Comparison of ENCODE assay signal across 8 cellular contexts in the genomic region with DNA sequence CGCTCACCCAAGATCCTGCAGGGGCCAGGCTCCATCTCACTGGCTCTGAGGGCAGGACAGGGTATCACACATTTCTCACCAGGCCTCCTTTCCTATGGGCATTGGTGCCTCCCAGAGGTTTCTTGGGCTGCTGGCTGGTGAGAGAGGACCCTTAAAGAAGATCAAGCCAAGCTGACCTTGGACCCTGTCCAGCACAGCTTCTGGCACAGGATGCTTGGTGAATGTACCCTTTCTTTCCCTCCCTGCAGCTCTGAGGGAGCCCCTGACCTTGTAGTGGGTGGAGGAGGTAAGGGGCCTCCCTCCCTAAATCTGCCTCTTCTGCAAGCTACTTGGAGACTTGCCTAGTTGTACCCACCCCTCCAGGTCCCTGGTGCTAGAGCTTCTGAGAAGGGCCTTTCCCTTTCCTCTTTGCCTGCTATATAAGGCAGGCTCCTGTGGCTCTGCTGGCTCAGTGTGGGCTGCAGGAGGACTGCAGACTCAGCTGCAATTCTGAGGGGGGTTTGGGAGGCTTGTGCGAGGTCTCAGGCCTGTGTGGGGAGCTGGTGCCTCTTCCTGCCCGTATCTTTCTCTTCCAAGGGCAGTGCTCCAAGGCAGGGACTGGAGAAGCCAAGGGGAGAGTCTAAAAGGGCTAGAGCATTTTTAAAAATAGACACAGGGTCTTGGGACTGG. TPM values are rescaled to one million over a fixed set of nuclear protein-coding genes. Genes with fewer than 3 reads are reported as not detected.
DNase-seq lines count a peak whose midpoint lies in the region; ATAC-seq and TF ChIP-seq lines count a peak whose summit lies in the region.

No MANE protein-coding gene starts in this region.

- H4K20me1 ChIP-seq in smooth muscle cell (ENCODE audit: low read depth) = no peaks in the 10 kb centered on the region

- no peaks in the 10 kb centered on the region for H3K36me3 ChIP-seq in smooth muscle cell (ENCODE audit: low read depth)

- peak overlapping the region; percentile 96 for H3K27ac Mint-ChIP-seq in HFFc6
- peak overlapping the region; percentile 86 for H3K27ac Mint-ChIP-seq in activated CD4-positive, alpha-beta memory T cell treated with anti-CD3 and anti-CD28 coated beads for 36 hours

- no peaks in the 10 kb centered on the region for H3K36me3 Mint-ChIP-seq in HFFc6 (ENCODE audit: low read depth)
- no peaks in the 10 kb centered on the region for H3K36me3 Mint-ChIP-seq in activated CD4-positive, alpha-beta memory T cell treated with anti-CD3 and anti-CD28 coated beads for 36 hours

- H3K4me2 ChIP-seq in smooth muscle cell = peak overlapping the region; percentile 79

- TF ChIP-seq CTCF in HFFc6 (IDR thresholded peaks at IDR 0.05) = no peak
- TF ChIP-seq CTCF in smooth muscle cell (IDR thresholded peaks at IDR 0.05; ENCODE audit: borderline replicate concordance, insufficient read depth, poor library complexity, severe bottlenecking) = no peak

- H3K9ac ChIP-seq in smooth muscle cell (ENCODE audit: low read depth) = peak overlapping the region; percentile 40

- peaks cover 85% of the 10 kb centered on the region for H3K4me1 Mint-ChIP-seq in HFFc6 (ENCODE audit: low read depth)
- peaks cover 45% of the 10 kb centered on the region for H3K4me1 Mint-ChIP-seq in activated CD4-positive, alpha-beta memory T cell treated with anti-CD3 and anti-CD28 coated beads for 36 hours (ENCODE audit: low read depth)

- POLR2A ChIA-PET in activated CD4-positive, alpha-beta memory T cell treated with anti-CD3 and anti-CD28 coated beads for 36 hours (lab: Charles Lee) = interaction anchor here (0.6 to 1.9 kb wide), 4 partner anchors 12 to 671 kb away, joined by 3 to 5 read pairs (median 4); partner anchors contain the start of gene TRIM8

- H3K9me3 ChIP-seq in smooth muscle cell (replicated peaks; ENCODE audit: low read depth) = no peaks in the 10 kb centered on the region

- WGBS in smooth muscle cell (ENCODE audit: low lambda C conversion rate) = 39% methylated on average over 3 of the region's 3 CpGs

- peaks cover 45% of the 10 kb centered on the region for H3F3A ChIP-seq in smooth muscle cell (ENCODE audit: low read depth)

- CTCF ChIA-PET in activated CD4-positive, alpha-beta memory T cell treated with anti-CD3 and anti-CD28 coated beads for 36 hours (lab: Charles Lee) = interaction anchor here (0.8 to 1.1 kb wide), 3 partner anchors 18 to 280 kb away, joined by 3 read pairs; no protein-coding TSS in a partner anchor

- DNase-seq in HFFc6 (no peak), Right ventricle myocardium superior (peak; percentile 54), smooth muscle cell (lab: John Stamatoyannopoulos, UW; ENCODE audit: unreplicated experiment) (no peak), occipital lobe (lab: John Stamatoyannopoulos, UW) (no peak), NCI-H187 (lab: John Stamatoyannopoulos, UW) (no peak), DMS 273 treated with DMSO at 0.1 percent for 48 hours (lab: John Stamatoyannopoulos, UW) (no peak)
- no peak for DNase-seq in activated CD4-positive, alpha-beta memory T cell treated with anti-CD3 and anti-CD28 coated beads for 36 hours

- no peaks in the 10 kb centered on the region for H3K27me3 ChIP-seq in smooth muscle cell (ENCODE audit: low read depth)

- H3K4me1 ChIP-seq in smooth muscle cell (ENCODE audit: low read depth) = peaks cover 64% of the 10 kb centered on the region

- H3K4me3 Mint-ChIP-seq in HFFc6 = peak overlapping the region; percentile 65
- H3K4me3 Mint-ChIP-seq in activated CD4-positive, alpha-beta memory T cell treated with anti-CD3 and anti-CD28 coated beads for 36 hours = no peak overlapping the region

- ATAC-seq in Right ventricle myocardium superior (ENCODE audit: poor library complexity) = peak; percentile 46
- ATAC-seq in HG02588 (IDR thresholded peaks at IDR 0.05; ENCODE audit: unreplicated experiment) = no peak

- no peaks in the 10 kb centered on the region for H3K9me3 Mint-ChIP-seq in HFFc6
- no peaks in the 10 kb centered on the region for H3K9me3 Mint-ChIP-seq in activated CD4-positive, alpha-beta memory T cell treated with anti-CD3 and anti-CD28 coated beads for 36 hours

- H3K27me3 Mint-ChIP-seq in HFFc6 (ENCODE audit: insufficient read depth) = peaks cover 4% of the 10 kb centered on the region
- no peaks in the 10 kb centered on the region for H3K27me3 Mint-ChIP-seq in activated CD4-positive, alpha-beta memory T cell treated with anti-CD3 and anti-CD28 coated beads for 36 hours

- intact Hi-C loops in activated CD4-positive, alpha-beta memory T cell treated with anti-CD3 and anti-CD28 coated beads for 36 hours (cut with micrococcal nuclease) = no loop called here
- intact Hi-C loops in Right ventricle myocardium superior (cut with DNase I) = no loop called here

- H3K79me2 ChIP-seq in smooth muscle cell (ENCODE audit: low read depth) = no peaks in the 10 kb centered on the region

- H3K4me3 ChIP-seq in smooth muscle cell = no peak overlapping the region

- peak overlapping the region; percentile 98 for H3K27ac ChIP-seq in smooth muscle cell (ENCODE audit: low read depth)

- H2AFZ ChIP-seq in smooth muscle cell (ENCODE audit: low read depth) = no peak overlapping the region

RNA-seq across cellular contexts. Expression of gene TRIM8, which starts 11.8 kb away (rescaled TPM):
- total RNA-seq in HFFc6 (2021; fragmentation: NEBNext Ultra II Directional; extraction: Animal tissue kit (Norgen Biotek cat#: 25700)) = 100 to 1,000 TPM; 123 to 148 (median 135) TPM
- total RNA-seq in activated CD4-positive, alpha-beta memory T cell treated with anti-CD3 and anti-CD28 coated beads for 36 hours = 10 to 100 TPM; 46.8 to 50.3 TPM
- total RNA-seq in Right ventricle myocardium superior (103 TPM), smooth muscle cell (64.1 and 78.8 TPM in 2 replicates), occipital lobe (23.4 TPM)
- 77.8 and 78.0 TPM in 2 replicates for polyA plus RNA-seq in smooth muscle cell
